In the genomic region with DNA sequence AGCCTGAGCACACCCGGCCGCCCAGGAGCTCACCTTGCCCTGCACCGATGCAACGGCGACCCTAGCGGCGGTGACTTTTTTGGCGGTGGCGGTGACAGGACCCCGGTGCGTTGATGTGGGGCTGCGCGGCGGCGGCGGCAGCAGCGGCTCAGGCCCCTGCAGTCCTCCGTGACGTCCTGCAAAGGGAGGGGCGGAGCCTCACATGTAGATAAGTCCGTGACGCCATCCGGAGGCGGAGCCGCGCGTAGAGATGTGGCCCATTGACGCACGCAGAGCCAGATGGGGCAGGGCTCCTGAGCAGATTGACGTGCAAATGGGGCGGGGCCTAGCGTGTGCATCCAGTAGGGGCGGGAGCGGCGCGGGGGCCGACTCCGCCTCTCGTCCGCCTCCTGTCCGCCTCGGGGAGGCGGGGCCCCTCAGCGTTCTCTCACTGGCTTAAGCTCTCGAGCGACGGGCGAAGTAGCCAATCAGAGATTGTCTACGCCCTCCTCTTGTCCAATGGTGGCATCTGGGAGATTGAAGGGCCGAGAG, we compare ENCODE assay signal across 8 cellular contexts. TPM values are rescaled to one million over a fixed set of nuclear protein-coding genes. Genes with fewer than 3 reads are reported as not detected.
A peak's percentile ranks its signal among the peaks of the same experiment; 100 is the strongest.
DNase-seq lines count a peak whose midpoint lies in the region; ATAC-seq, FAIRE-seq and TF ChIP-seq lines count a peak whose summit lies in the region.

A gene with protein sequence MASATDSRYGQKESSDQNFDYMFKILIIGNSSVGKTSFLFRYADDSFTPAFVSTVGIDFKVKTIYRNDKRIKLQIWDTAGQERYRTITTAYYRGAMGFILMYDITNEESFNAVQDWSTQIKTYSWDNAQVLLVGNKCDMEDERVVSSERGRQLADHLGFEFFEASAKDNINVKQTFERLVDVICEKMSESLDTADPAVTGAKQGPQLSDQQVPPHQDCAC (minus strand): TSS at position 180 of the 531 bp plus-strand sequence. CDS start 1,302 bp downstream, outside the sequence.

- peak within 1 kb of the TSS; percentile 71 for H2AFZ ChIP-seq in Karpas-422 (ENCODE audit: low read length)

- peak within 1 kb of the TSS; percentile 86 for H3K27ac Mint-ChIP-seq in activated T-helper 1 cell treated with anti-CD3 and anti-CD28 coated beads, Interleukin-12 subunit alpha, Interleukin-12 subunit beta, Interleukin-2, Interleukin-4 antibody, amounts not matched to agents 30 ng/mL and 10 ng/mL and 1 ng/mL, durations not matched to agents 14 hours and 24 hours and 36 hours

- H3K36me3 ChIP-seq in Karpas-422 (ENCODE audit: insufficient read depth, low read length) (peaks cover 15% of the 10 kb centered on the region; the same call in 1 of the 2 replicates), esophagus squamous epithelium (peaks cover 0 to 16% (median 0%) of the 10 kb centered on the region in 3 donors), muscle layer of duodenum (ENCODE audit: control insufficient read depth in 1 of 2, insufficient read depth in 2 of 2, low read length in 2 of 2) (peaks cover 0 to 8% of the 10 kb centered on the region in 2 donors)

- H3K9me2 ChIP-seq in Karpas-422 (replicated peaks; ENCODE audit: insufficient read depth, low read length): no peaks in the 10 kb centered on the region

- peak in 1 of 6 experiments; percentile 26 for TF ChIP-seq CTCF in esophagus squamous epithelium (IDR thresholded peaks at IDR 0.05)

- no peaks in the 10 kb centered on the region for H3K27me3 ChIP-seq in Karpas-422 (ENCODE audit: low read length)
- peaks cover 0 to 4% (median 0%) of the 10 kb centered on the region in 4 donors for H3K27me3 ChIP-seq in esophagus squamous epithelium
- H3K27me3 ChIP-seq in muscle layer of duodenum (ENCODE audit: low read depth, low read length): no peaks in the 10 kb centered on the region

- peak within 1 kb of the TSS; percentile 93 for H3K4me3 ChIP-seq in Karpas-422 (ENCODE audit: low read length)
- peak within 1 kb of the TSS; percentile 66 to 86 (median 74) for H3K4me3 ChIP-seq in esophagus squamous epithelium
- peak within 1 kb of the TSS; percentile 83 to 94 for H3K4me3 ChIP-seq in muscle layer of duodenum (ENCODE audit: low read depth in 1 of 2, low read length in 2 of 2)

- DNase-seq in DMS79 treated with DMSO at 0.1 percent for 48 hours (lab: John Stamatoyannopoulos, UW) (peak; percentile 99), Karpas-422 (peak; percentile 100), RCC 7860 (ENCODE audit: low spot score) (peak; percentile 99), esophagus squamous epithelium (lab: John Stamatoyannopoulos, UW) (peak; percentile 100)
- peak; percentile 99 for DNase-seq in activated T-helper 1 cell treated with anti-CD3 and anti-CD28 coated beads, Interleukin-12 subunit alpha, Interleukin-12 subunit beta, Interleukin-2, Interleukin-4 antibody, amounts not matched to agents 30 ng/mL and 10 ng/mL and 1 ng/mL, durations not matched to agents 14 hours and 24 hours and 36 hours (ENCODE audit: low spot score)
- peak; percentile 99 for DNase-seq in stimulated activated CD8-positive, alpha-beta memory T cell treated with anti-CD3 and anti-CD28 coated beads, Interleukin-7, amount 100 ng/mL, for 24 hours (ENCODE audit: low read depth)

- intact Hi-C loops in activated T-helper 1 cell treated with anti-CD3 and anti-CD28 coated beads, Interleukin-12 subunit alpha, Interleukin-12 subunit beta, Interleukin-2, Interleukin-4 antibody, amounts not matched to agents 30 ng/mL and 10 ng/mL and 1 ng/mL, durations not matched to agents 14 hours and 24 hours and 36 hours (cut with micrococcal nuclease): loop anchor here (1.0 to 5.0 kb wide), 13 partner anchors 11 to 715 kb away; a partner anchor contains a TSS
- intact Hi-C loops in esophagus squamous epithelium (cut with DNase I): no loop called here

- peaks cover 4% of the 10 kb centered on the region for H3K27me3 Mint-ChIP-seq in activated T-helper 1 cell treated with anti-CD3 and anti-CD28 coated beads, Interleukin-12 subunit alpha, Interleukin-12 subunit beta, Interleukin-2, Interleukin-4 antibody, amounts not matched to agents 30 ng/mL and 10 ng/mL and 1 ng/mL, durations not matched to agents 14 hours and 24 hours and 36 hours (ENCODE audit: insufficient read depth)

- peak in 1 of 4 donors; percentile 72 for TF ChIP-seq POLR2A in esophagus squamous epithelium (IDR thresholded peaks at IDR 0.05)

- H3K9me3 Mint-ChIP-seq in activated T-helper 1 cell treated with anti-CD3 and anti-CD28 coated beads, Interleukin-12 subunit alpha, Interleukin-12 subunit beta, Interleukin-2, Interleukin-4 antibody, amounts not matched to agents 30 ng/mL and 10 ng/mL and 1 ng/mL, durations not matched to agents 14 hours and 24 hours and 36 hours: no peaks in the 10 kb centered on the region

- peaks cover 22% of the 10 kb centered on the region for H3K79me2 ChIP-seq in Karpas-422 (ENCODE audit: low read length)

- H3K27ac ChIP-seq in Karpas-422 (ENCODE audit: low read length) (peak within 1 kb of the TSS; percentile 70), esophagus squamous epithelium (peak within 1 kb of the TSS; percentile 85 to 99 (median 97)), muscle layer of duodenum (ENCODE audit: low read length) (peak within 1 kb of the TSS; percentile 97)

- H3K9me3 ChIP-seq in Karpas-422 (ENCODE audit: low read length) (no peaks in the 10 kb centered on the region), esophagus squamous epithelium (no peaks in the 10 kb centered on the region), muscle layer of duodenum (ENCODE audit: control insufficient read depth in 1 of 2, low read length in 2 of 2) (no peaks in the 10 kb centered on the region)

- ATAC-seq in GM21825 (IDR thresholded peaks at IDR 0.05; ENCODE audit: unreplicated experiment): peak; percentile 84

- H3K4me3 Mint-ChIP-seq in activated T-helper 1 cell treated with anti-CD3 and anti-CD28 coated beads, Interleukin-12 subunit alpha, Interleukin-12 subunit beta, Interleukin-2, Interleukin-4 antibody, amounts not matched to agents 30 ng/mL and 10 ng/mL and 1 ng/mL, durations not matched to agents 14 hours and 24 hours and 36 hours: peak within 1 kb of the TSS; percentile 95

- peak within 1 kb of the TSS; percentile 80 for H3K9ac ChIP-seq in Karpas-422 (ENCODE audit: low read length)

- peaks cover 8% of the 10 kb centered on the region for H4K20me1 ChIP-seq in Karpas-422 (ENCODE audit: insufficient read depth, low read depth, low read length)

- H3K4me1 Mint-ChIP-seq in activated T-helper 1 cell treated with anti-CD3 and anti-CD28 coated beads, Interleukin-12 subunit alpha, Interleukin-12 subunit beta, Interleukin-2, Interleukin-4 antibody, amounts not matched to agents 30 ng/mL and 10 ng/mL and 1 ng/mL, durations not matched to agents 14 hours and 24 hours and 36 hours (ENCODE audit: low read depth): peaks cover 18% of the 10 kb centered on the region

- WGBS in esophagus squamous epithelium, 2 donors: 0% methylated on average over 1 of the region's 50 CpGs; no CpG with 5 or more reads in 1 of the 2 donors

- H3K4me2 ChIP-seq in Karpas-422 (ENCODE audit: low read depth, low read length, poor library complexity, severe bottlenecking): peak within 1 kb of the TSS; percentile 86

- peaks cover 4% of the 10 kb centered on the region for H3K36me3 Mint-ChIP-seq in activated T-helper 1 cell treated with anti-CD3 and anti-CD28 coated beads, Interleukin-12 subunit alpha, Interleukin-12 subunit beta, Interleukin-2, Interleukin-4 antibody, amounts not matched to agents 30 ng/mL and 10 ng/mL and 1 ng/mL, durations not matched to agents 14 hours and 24 hours and 36 hours (ENCODE audit: low read depth)

- FAIRE-seq in RCC 7860 (lab: Jason Lieb, UNC): peak; percentile 77

- H3K4me1 ChIP-seq in Karpas-422 (ENCODE audit: low read length): peaks cover 30% of the 10 kb centered on the region
- peaks cover 13 to 50% (median 19%) of the 10 kb centered on the region in 3 donors for H3K4me1 ChIP-seq in esophagus squamous epithelium
- H3K4me1 ChIP-seq in muscle layer of duodenum (ENCODE audit: control insufficient read depth in 1 of 2, insufficient read depth in 2 of 2, low read length in 2 of 2): peaks cover 7 to 21% of the 10 kb centered on the region in 2 donors

RNA-seq across cellular contexts. Expression of the gene that starts here (rescaled TPM):
- 2.5 and 6.2 TPM in 2 replicates for total RNA-seq in Karpas-422 (2014; rRNA removed; shearing (Covaris generic); ENCODE audit: low replicate concordance)
- 7.2 and 11.0 TPM in 2 replicates for total RNA-seq in activated T-helper 1 cell treated with anti-CD3 and anti-CD28 coated beads, Interleukin-12 subunit alpha, Interleukin-12 subunit beta, Interleukin-2, Interleukin-4 antibody, amounts not matched to agents 30 ng/mL and 10 ng/mL and 1 ng/mL, durations not matched to agents 14 hours and 24 hours and 36 hours
- under 1 TPM in 3 of 4 donors, not detected in 1; 0.30 to 0.76 (median 0.44) TPM for total RNA-seq in esophagus squamous epithelium

Comparison
In these comparisons a context has a peak if more than half of its experiments do, and no peak if none do; other contexts are left out.
1. Peak in every context shown above with its lines: DNase-seq, ATAC-seq, H3K4me3 ChIP-seq and H3K27ac ChIP-seq.
2. Peak in DNase-seq, H3K4me3 ChIP-seq and H3K27ac ChIP-seq in esophagus squamous epithelium; RNA of the gene not detected or under 1 TPM.